Comparison of ENCODE assay signal across 24 cellular contexts in the genomic region with DNA sequence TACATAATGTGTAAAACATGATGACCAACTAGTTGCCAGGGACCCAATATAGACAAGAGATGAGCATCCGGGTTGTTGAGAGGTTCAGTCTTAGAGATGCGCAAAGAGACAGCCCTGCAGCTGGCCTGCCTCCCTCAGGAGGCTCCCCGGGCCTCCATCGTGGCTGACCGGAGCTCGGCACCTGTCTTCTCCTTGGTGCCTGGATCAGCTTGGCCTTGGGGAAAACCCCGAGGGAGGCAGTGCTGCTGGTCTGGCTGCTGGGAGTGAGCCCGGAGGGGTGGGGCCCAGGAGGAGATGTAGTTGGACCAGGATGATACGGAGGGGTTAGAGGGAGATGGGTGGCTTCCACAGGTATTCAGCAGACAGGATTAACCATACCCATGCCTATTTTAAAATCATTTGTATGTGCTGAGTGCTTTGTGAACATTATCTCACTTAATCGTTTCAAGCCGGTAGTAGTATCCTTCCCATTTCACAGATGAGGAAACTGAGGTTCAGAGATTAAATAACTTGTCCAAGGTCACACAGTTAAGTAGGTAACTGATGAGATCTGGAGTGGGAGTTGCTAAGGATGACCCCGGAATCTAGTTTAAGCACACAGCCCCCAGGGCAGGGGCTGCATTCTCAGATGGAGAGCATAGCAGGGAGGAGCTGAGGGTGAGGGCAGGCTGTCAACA.
"Had no signal": no experiment of that assay in that cellular context is flagged by ENCODE, and none has a peak within 500 bp of the region (broad histone marks: within the 10 kb centered on the region; RNA-seq: fewer than 3 reads in every experiment).

No MANE protein-coding gene starts in this region.

- H3K27ac Mint-ChIP-seq: activated CD4-positive, alpha-beta T cell treated with anti-CD3 and anti-CD28 coated beads, Interleukin-2, amount 10 ng/mL, durations not matched to agents 7 days and 5 days; activated CD8-positive, alpha-beta T cell treated with anti-CD3 and anti-CD28 coated beads, Interleukin-2, amount 10 ng/mL, durations not matched to agents 7 days and 5 days; activated naive CD4-positive, alpha-beta T cell treated with anti-CD3 and anti-CD28 coated beads, Interleukin-2, amount 50 U/mL, for 24 hours; activated T-helper 1 cell treated with anti-CD3 and anti-CD28 coated beads, Interleukin-12 subunit alpha, Interleukin-12 subunit beta, Interleukin-2, Interleukin-4 antibody, amounts not matched to agents 30 ng/mL and 10 ng/mL and 1 ng/mL, durations not matched to agents 14 hours and 24 hours and 36 hours; dendritic cell treated with granulocyte-macrophage colony-stimulating factor and Interleukin-4, amounts not matched to agents 40 ng/mL and 50 ng/mL, for 4 days; stimulated activated effector memory CD8-positive, alpha-beta T cell treated with anti-CD3 and anti-CD28 coated beads, Interleukin-12 subunit alpha, Interleukin-12 subunit beta, amount 100 ng/mL, for 72 hours; T-helper 2 cell treated with Interferon-gamma antibody and Interleukin-4, amounts not matched to agents 5 μg/mL and 100 μg/mL, for 36 hours had no signal

- ATAC-seq: activated CD8-positive, alpha-beta T cell treated with anti-CD3 and anti-CD28 coated beads, Interleukin-2, amount 10 ng/mL, durations not matched to agents 7 days and 5 days; naive thymus-derived CD4-positive, alpha-beta T cell; stimulated activated effector memory CD8-positive, alpha-beta T cell treated with anti-CD3 and anti-CD28 coated beads, Interleukin-12 subunit alpha, Interleukin-12 subunit beta, amount 100 ng/mL, for 72 hours; stimulated activated naive CD8-positive, alpha-beta T cell treated with anti-CD3 and anti-CD28 coated beads, Interleukin-15, amount 100 ng/mL, for 72 hours had no signal

- H3K9me3 ChIP-seq: ovary, tibial nerve had no signal

- H3K36me3 ChIP-seq: ovary, tibial nerve had no signal

- H3K9me3 Mint-ChIP-seq: activated CD4-positive, alpha-beta T cell treated with anti-CD3 and anti-CD28 coated beads, Interleukin-2, amount 10 ng/mL, durations not matched to agents 7 days and 5 days; activated naive CD4-positive, alpha-beta T cell treated with anti-CD3 and anti-CD28 coated beads, Interleukin-2, amount 50 U/mL, for 24 hours; activated T-helper 1 cell treated with anti-CD3 and anti-CD28 coated beads, Interleukin-12 subunit alpha, Interleukin-12 subunit beta, Interleukin-2, Interleukin-4 antibody, amounts not matched to agents 30 ng/mL and 10 ng/mL and 1 ng/mL, durations not matched to agents 14 hours and 24 hours and 36 hours; dendritic cell treated with granulocyte-macrophage colony-stimulating factor and Interleukin-4, amounts not matched to agents 40 ng/mL and 50 ng/mL, for 4 days; naive thymus-derived CD4-positive, alpha-beta T cell; neural crest cell; stimulated activated effector memory CD8-positive, alpha-beta T cell treated with anti-CD3 and anti-CD28 coated beads, Interleukin-12 subunit alpha, Interleukin-12 subunit beta, amount 100 ng/mL, for 72 hours; stimulated activated naive CD8-positive, alpha-beta T cell treated with anti-CD3 and anti-CD28 coated beads, Interleukin-15, amount 100 ng/mL, for 72 hours; T-helper 2 cell treated with Interferon-gamma antibody and Interleukin-4, amounts not matched to agents 5 μg/mL and 100 μg/mL, for 36 hours had no signal

- H3K36me3 Mint-ChIP-seq: activated naive CD4-positive, alpha-beta T cell treated with anti-CD3 and anti-CD28 coated beads, Interleukin-2, amount 50 U/mL, for 24 hours; brain; naive thymus-derived CD4-positive, alpha-beta T cell; stimulated activated effector memory CD8-positive, alpha-beta T cell treated with anti-CD3 and anti-CD28 coated beads, Interleukin-12 subunit alpha, Interleukin-12 subunit beta, amount 100 ng/mL, for 72 hours had no signal

- H3K4me3 Mint-ChIP-seq: activated CD4-positive, alpha-beta T cell treated with anti-CD3 and anti-CD28 coated beads, Interleukin-2, amount 10 ng/mL, durations not matched to agents 7 days and 5 days; activated CD8-positive, alpha-beta T cell treated with anti-CD3 and anti-CD28 coated beads, Interleukin-2, amount 10 ng/mL, durations not matched to agents 7 days and 5 days; activated naive CD4-positive, alpha-beta T cell treated with anti-CD3 and anti-CD28 coated beads, Interleukin-2, amount 50 U/mL, for 24 hours; activated T-helper 1 cell treated with anti-CD3 and anti-CD28 coated beads, Interleukin-12 subunit alpha, Interleukin-12 subunit beta, Interleukin-2, Interleukin-4 antibody, amounts not matched to agents 30 ng/mL and 10 ng/mL and 1 ng/mL, durations not matched to agents 14 hours and 24 hours and 36 hours; brain; dendritic cell treated with granulocyte-macrophage colony-stimulating factor and Interleukin-4, amounts not matched to agents 40 ng/mL and 50 ng/mL, for 4 days; naive thymus-derived CD4-positive, alpha-beta T cell; neural crest cell; stimulated activated effector memory CD8-positive, alpha-beta T cell treated with anti-CD3 and anti-CD28 coated beads, Interleukin-12 subunit alpha, Interleukin-12 subunit beta, amount 100 ng/mL, for 72 hours; stimulated activated naive CD8-positive, alpha-beta T cell treated with anti-CD3 and anti-CD28 coated beads, Interleukin-15, amount 100 ng/mL, for 72 hours; T-helper 2 cell treated with Interferon-gamma antibody and Interleukin-4, amounts not matched to agents 5 μg/mL and 100 μg/mL, for 36 hours had no signal

- H3K4me1 Mint-ChIP-seq: activated CD4-positive, alpha-beta T cell treated with anti-CD3 and anti-CD28 coated beads, Interleukin-2, amount 10 ng/mL, durations not matched to agents 7 days and 5 days had no signal

- DNase-seq: activated CD4-positive, alpha-beta T cell treated with anti-CD3 and anti-CD28 coated beads, Interleukin-2, amount 10 ng/mL, durations not matched to agents 7 days and 5 days; activated CD4-positive, CD25-positive, alpha-beta regulatory T cell treated with anti-CD3 and anti-CD28 coated beads, Interleukin-2, amount 50 U/mL, for 72 hours; activated CD8-positive, alpha-beta T cell treated with anti-CD3 and anti-CD28 coated beads, Interleukin-2, amount 10 ng/mL, durations not matched to agents 7 days and 5 days; activated gamma-delta T cell; anterior cingulate cortex; effector CD8-positive, alpha-beta T cell; hippocampal formation; left cardiac atrium; naive thymus-derived CD4-positive, alpha-beta T cell; right cardiac atrium; stimulated activated CD4-positive, alpha-beta T cell treated with anti-CD3 and anti-CD28 coated beads, Interleukin-2, amount 100 ng/mL, for 24 hours; stimulated activated naive CD8-positive, alpha-beta T cell treated with anti-CD3 and anti-CD28 coated beads, Interleukin-15, amount 100 ng/mL, for 72 hours had no signal

- H3K4me1 ChIP-seq: foreskin keratinocyte, tibial nerve had no signal

- H3K4me3 ChIP-seq: ovary, skin epidermis, tibial nerve had no signal

- H3K27ac ChIP-seq: foreskin keratinocyte, ovary, skin epidermis, tibial nerve, VCaP had no signal

- H3K27me3 ChIP-seq: foreskin keratinocyte, ovary, tibial nerve had no signal
